In the genomic region with DNA sequence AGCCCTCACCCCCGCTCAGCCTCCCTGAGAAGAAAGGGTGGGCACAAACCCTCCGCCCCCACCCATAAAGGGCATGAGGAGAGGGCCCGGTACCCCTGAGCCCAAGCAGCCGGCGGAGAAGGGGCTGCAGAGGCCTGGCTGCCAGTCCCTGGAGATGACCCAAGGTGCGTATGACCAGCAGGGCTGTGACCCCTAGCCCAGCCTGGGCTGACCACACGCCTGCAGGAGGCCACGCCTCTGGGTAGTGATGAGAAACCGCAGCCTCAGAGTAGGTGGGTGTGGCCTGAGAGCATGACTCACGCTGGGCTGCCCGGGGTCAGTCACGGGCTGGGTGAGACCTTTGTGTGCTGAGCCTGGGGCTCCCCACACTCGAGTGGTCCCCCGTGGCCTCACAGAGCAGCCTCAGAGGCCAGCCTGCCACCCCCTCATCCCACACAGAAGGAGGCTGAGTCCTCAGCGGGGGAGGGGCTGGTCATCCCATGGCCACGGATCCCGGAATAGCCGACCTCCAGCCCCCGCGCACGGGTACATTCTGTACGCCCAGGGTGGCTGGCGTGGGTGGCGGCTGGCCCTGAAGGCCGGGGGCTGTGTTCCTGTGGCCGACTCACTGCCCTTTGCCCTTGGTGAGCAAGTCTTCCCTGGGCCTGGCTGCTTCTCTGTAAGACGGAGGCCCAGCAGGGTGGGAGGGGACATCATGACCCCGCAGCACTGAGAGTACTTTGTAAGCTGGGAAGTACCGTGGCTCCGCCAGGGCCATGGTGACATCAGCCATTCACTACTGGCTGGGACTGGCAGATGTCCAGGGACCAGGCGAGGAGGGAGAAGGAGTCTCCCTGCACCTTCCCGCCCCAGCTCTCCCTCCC, we compare ENCODE assay signal across 1 cellular context.
TF ChIP-seq lines count a peak whose summit lies in the region.

No MANE protein-coding gene starts in this region.

TF ChIP-seq in HepG2, 621 proteins besides CTCF, POLR2A, EP300 and RAD21 (continued from another document and continues in another):
- TF ChIP-seq HOXA9 (CRISPR knock-in tag; IDR thresholded peaks at IDR 0.05; ENCODE audit: borderline replicate concordance) (no peak), ATAD3A (CRISPR knock-in tag; IDR thresholded peaks at IDR 0.05) (no peak), SMARCC2 (IDR thresholded peaks at IDR 0.05) (no peak), PAF1 (CRISPR knock-in tag; IDR thresholded peaks at IDR 0.05) (no peak), ZNF543 (CRISPR knock-in tag; IDR thresholded peaks at IDR 0.05) (peak; percentile 89), FOXP1 (IDR thresholded peaks at IDR 0.05) (no peak), FOXP1 (CRISPR knock-in tag; IDR thresholded peaks at IDR 0.05) (peak; percentile 28), HNRNPUL1 (IDR thresholded peaks at IDR 0.05; ENCODE audit: low read depth, low read length) (no peak), ZNF558 (CRISPR knock-in tag; IDR thresholded peaks at IDR 0.05; ENCODE audit: borderline replicate concordance) (no peak), ZNF687 (CRISPR knock-in tag; IDR thresholded peaks at IDR 0.05) (peak; percentile 92), YEATS2 (CRISPR knock-in tag; IDR thresholded peaks at IDR 0.05; ENCODE audit: borderline replicate concordance) (peak; percentile 63), MIER3 (CRISPR knock-in tag; IDR thresholded peaks at IDR 0.05; ENCODE audit: borderline replicate concordance) (peak; percentile 81; the same call in 1 of the 2 replicates), MAZ (IDR thresholded peaks at IDR 0.05; ENCODE audit: borderline replicate concordance, low read depth, low read length) (peak; percentile 60), MAZ (CRISPR knock-in tag; IDR thresholded peaks at IDR 0.05; ENCODE audit: low read depth) (peak; percentile 56; the same call in 1 of the 2 replicates), ZNF337 (CRISPR knock-in tag; IDR thresholded peaks at IDR 0.05; ENCODE audit: borderline replicate concordance, low read depth) (0 out of 2 replicates have a peak, but pooled peaks have one; percentile 65), CERS6 (CRISPR knock-in tag; IDR thresholded peaks at IDR 0.05) (no peak), RELA (CRISPR knock-in tag; IDR thresholded peaks at IDR 0.05) (0 out of 2 replicates have a peak, but pooled peaks have one; percentile 62), ZNF282 (IDR thresholded peaks at IDR 0.05; ENCODE audit: partially characterized antibody) (no peak), SP4 (CRISPR knock-in tag; IDR thresholded peaks at IDR 0.05) (peak; percentile 42; the same call in 1 of the 2 replicates), KAT2B (IDR thresholded peaks at IDR 0.05; ENCODE audit: borderline replicate concordance, low read depth, low read length) (no peak), CBFB (CRISPR knock-in tag; IDR thresholded peaks at IDR 0.05) (peak; percentile 98), BRD4 (CRISPR knock-in tag; IDR thresholded peaks at IDR 0.05) (peak; percentile 23; the same call in 1 of the 2 replicates), ZNF883 (CRISPR knock-in tag; IDR thresholded peaks at IDR 0.05; ENCODE audit: not compliant biosample characterization) (peak; percentile 79), ZNF468 (CRISPR knock-in tag; IDR thresholded peaks at IDR 0.05) (0 out of 2 replicates have a peak, but pooled peaks have one; percentile 69), MXD1 (CRISPR knock-in tag; IDR thresholded peaks at IDR 0.05) (peak; percentile 29; the same call in 1 of the 2 replicates), SP1 (IDR thresholded peaks at IDR 0.05) (no peak), SP1 (CRISPR knock-in tag; IDR thresholded peaks at IDR 0.05) (peak; percentile 79), ZNF773 (CRISPR knock-in tag; IDR thresholded peaks at IDR 0.05; ENCODE audit: borderline replicate concordance) (no peak), SMAD1 (CRISPR knock-in tag; IDR thresholded peaks at IDR 0.05; ENCODE audit: borderline replicate concordance, low read depth) (0 out of 2 replicates have a peak, but pooled peaks have one; percentile 81), DNMT3B (CRISPR knock-in tag; conservative IDR thresholded peaks at IDR 0.05) (no peak), ZNF891 (CRISPR knock-in tag; IDR thresholded peaks at IDR 0.05) (peak; percentile 88), ZSCAN21 (CRISPR knock-in tag; IDR thresholded peaks at IDR 0.05; ENCODE audit: borderline replicate concordance) (peak; percentile 97), CENPT (CRISPR knock-in tag; IDR thresholded peaks at IDR 0.05; ENCODE audit: low read depth) (no peak), ZNF724P (CRISPR knock-in tag; IDR thresholded peaks at IDR 0.05; ENCODE audit: borderline replicate concordance) (no peak), KLF6 (CRISPR knock-in tag; IDR thresholded peaks at IDR 0.05) (peak; percentile 83; the same call in 1 of the 2 replicates), HDAC2 (CRISPR knock-in tag; IDR thresholded peaks at IDR 0.05) (peak; percentile 91), ZNF441 (CRISPR knock-in tag; IDR thresholded peaks at IDR 0.05; ENCODE audit: borderline replicate concordance) (0 out of 2 replicates have a peak, but pooled peaks have one; percentile 26), IRX3 (CRISPR knock-in tag; IDR thresholded peaks at IDR 0.05; ENCODE audit: borderline replicate concordance, low read depth) (no peak), LBX2 (CRISPR knock-in tag; IDR thresholded peaks at IDR 0.05; ENCODE audit: borderline replicate concordance) (no peak)
- TF ChIP-seq, protein P1, sequence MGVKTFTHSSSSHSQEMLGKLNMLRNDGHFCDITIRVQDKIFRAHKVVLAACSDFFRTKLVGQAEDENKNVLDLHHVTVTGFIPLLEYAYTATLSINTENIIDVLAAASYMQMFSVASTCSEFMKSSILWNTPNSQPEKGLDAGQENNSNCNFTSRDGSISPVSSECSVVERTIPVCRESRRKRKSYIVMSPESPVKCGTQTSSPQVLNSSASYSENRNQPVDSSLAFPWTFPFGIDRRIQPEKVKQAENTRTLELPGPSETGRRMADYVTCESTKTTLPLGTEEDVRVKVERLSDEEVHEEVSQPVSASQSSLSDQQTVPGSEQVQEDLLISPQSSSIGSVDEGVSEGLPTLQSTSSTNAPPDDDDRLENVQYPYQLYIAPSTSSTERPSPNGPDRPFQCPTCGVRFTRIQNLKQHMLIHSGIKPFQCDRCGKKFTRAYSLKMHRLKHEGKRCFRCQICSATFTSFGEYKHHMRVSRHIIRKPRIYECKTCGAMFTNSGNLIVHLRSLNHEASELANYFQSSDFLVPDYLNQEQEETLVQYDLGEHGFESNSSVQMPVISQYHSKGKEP (CRISPR knock-in tag; IDR thresholded peaks at IDR 0.05): no peak
- TF ChIP-seq, protein P2, sequence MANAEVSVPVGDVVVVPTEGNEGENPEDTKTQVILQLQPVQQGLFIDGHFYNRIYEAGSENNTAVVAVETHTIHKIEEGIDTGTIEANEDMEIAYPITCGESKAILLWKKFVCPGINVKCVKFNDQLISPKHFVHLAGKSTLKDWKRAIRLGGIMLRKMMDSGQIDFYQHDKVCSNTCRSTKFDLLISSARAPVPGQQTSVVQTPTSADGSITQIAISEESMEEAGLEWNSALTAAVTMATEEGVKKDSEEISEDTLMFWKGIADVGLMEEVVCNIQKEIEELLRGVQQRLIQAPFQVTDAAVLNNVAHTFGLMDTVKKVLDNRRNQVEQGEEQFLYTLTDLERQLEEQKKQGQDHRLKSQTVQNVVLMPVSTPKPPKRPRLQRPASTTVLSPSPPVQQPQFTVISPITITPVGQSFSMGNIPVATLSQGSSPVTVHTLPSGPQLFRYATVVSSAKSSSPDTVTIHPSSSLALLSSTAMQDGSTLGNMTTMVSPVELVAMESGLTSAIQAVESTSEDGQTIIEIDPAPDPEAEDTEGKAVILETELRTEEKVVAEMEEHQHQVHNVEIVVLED (CRISPR knock-in tag; IDR thresholded peaks at IDR 0.05; ENCODE audit: borderline replicate concordance): peak; percentile 61
- TF ChIP-seq, protein P3, sequence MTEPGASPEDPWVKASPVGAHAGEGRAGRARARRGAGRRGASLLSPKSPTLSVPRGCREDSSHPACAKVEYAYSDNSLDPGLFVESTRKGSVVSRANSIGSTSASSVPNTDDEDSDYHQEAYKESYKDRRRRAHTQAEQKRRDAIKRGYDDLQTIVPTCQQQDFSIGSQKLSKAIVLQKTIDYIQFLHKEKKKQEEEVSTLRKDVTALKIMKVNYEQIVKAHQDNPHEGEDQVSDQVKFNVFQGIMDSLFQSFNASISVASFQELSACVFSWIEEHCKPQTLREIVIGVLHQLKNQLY (CRISPR knock-in tag; IDR thresholded peaks at IDR 0.05): peak; percentile 76; the same call in 1 of the 2 replicates
- TF ChIP-seq, protein P4, sequence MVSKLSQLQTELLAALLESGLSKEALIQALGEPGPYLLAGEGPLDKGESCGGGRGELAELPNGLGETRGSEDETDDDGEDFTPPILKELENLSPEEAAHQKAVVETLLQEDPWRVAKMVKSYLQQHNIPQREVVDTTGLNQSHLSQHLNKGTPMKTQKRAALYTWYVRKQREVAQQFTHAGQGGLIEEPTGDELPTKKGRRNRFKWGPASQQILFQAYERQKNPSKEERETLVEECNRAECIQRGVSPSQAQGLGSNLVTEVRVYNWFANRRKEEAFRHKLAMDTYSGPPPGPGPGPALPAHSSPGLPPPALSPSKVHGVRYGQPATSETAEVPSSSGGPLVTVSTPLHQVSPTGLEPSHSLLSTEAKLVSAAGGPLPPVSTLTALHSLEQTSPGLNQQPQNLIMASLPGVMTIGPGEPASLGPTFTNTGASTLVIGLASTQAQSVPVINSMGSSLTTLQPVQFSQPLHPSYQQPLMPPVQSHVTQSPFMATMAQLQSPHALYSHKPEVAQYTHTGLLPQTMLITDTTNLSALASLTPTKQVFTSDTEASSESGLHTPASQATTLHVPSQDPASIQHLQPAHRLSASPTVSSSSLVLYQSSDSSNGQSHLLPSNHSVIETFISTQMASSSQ (IDR thresholded peaks at IDR 0.05; ENCODE audit: low read depth): 0 out of 2 replicates have a peak, but pooled peaks have one; percentile 15
- TF ChIP-seq, protein P4 (CRISPR knock-in tag; IDR thresholded peaks at IDR 0.05; ENCODE audit: borderline replicate concordance): peak; percentile 88; the same call in 1 of the 2 replicates
- TF ChIP-seq, protein P5, sequence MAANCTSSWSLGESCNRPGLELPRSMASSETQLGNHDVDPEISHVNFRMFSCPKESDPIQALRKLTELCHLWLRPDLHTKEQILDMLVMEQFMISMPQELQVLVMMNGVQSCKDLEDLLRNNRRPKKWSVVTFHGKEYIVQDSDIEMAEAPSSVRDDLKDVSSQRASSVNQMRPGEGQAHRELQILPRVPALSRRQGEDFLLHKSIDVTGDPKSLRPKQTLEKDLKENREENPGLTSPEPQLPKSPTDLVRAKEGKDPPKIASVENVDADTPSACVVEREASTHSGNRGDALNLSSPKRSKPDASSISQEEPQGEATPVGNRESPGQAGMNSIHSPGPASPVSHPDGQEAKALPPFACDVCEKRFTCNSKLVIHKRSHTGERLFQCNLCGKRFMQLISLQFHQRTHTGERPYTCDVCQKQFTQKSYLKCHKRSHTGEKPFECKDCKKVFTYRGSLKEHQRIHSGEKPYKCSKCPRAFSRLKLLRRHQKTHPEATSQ (CRISPR knock-in tag; IDR thresholded peaks at IDR 0.05; ENCODE audit: borderline replicate concordance): no peak
